8 cellular contexts compared by ENCODE assay signal in genomic region chr1:115595279-115596079, GRCh38. TPM values are rescaled to one million over a fixed set of nuclear protein-coding genes. Genes with fewer than 3 reads are reported as not detected.
DNase-seq lines count a peak whose midpoint lies in the region; ATAC-seq and TF ChIP-seq lines count a peak whose summit lies in the region.

No MANE protein-coding gene starts in this region.

- POLR2A ChIA-PET in activated CD4-positive, alpha-beta T cell treated with anti-CD3 and anti-CD28 coated beads for 36 hours (lab: Charles Lee) = no interaction called here

- H3K9me3 ChIP-seq in left lung = peaks cover 0 to 10% of the 10 kb centered on the region in 2 donors

- TF ChIP-seq CTCF in GM12801 (IDR thresholded peaks at IDR 0.05; ENCODE audit: extremely low read depth, insufficient read length) (peak; percentile 88), choroid plexus epithelial cell (conservative IDR thresholded peaks at IDR 0.05; ENCODE audit: low read depth, low read length) (peak; percentile 99), left lung (IDR thresholded peaks at IDR 0.05) (peak; percentile 82 to 87)

- intact Hi-C loops in activated CD4-positive, alpha-beta T cell treated with anti-CD3 and anti-CD28 coated beads for 36 hours (cut with DNase I, micrococcal nuclease) = loop anchor here (1.0 to 10.0 kb wide), 6 partner anchors 125 to 618 kb away; no protein-coding TSS in a partner anchor
- intact Hi-C loops in left lung (cut with DNase I) = loop anchor here in 1 of 2 donors (5.0 kb wide), 2 partner anchors 458 to 473 kb away; no protein-coding TSS in a partner anchor

- CTCF ChIA-PET in activated CD4-positive, alpha-beta T cell treated with anti-CD3 and anti-CD28 coated beads for 36 hours (lab: Charles Lee) = interaction anchor here (0.5 to 3.3 kb wide), 20 partner anchors 9 to 734 kb away, joined by 3 to 18 read pairs (median 3); no protein-coding TSS in a partner anchor

- no peak overlapping the region for H3K27ac ChIP-seq in left lung

- no peaks in the 10 kb centered on the region for H3K36me3 Mint-ChIP-seq in activated CD4-positive, alpha-beta T cell treated with anti-CD3 and anti-CD28 coated beads for 36 hours (ENCODE audit: low read depth)

- H3K27me3 Mint-ChIP-seq in activated CD4-positive, alpha-beta T cell treated with anti-CD3 and anti-CD28 coated beads for 36 hours = peaks cover 3% of the 10 kb centered on the region

- DNase-seq in NCI-H345 treated with DMSO at 0.1 percent for 48 hours (lab: John Stamatoyannopoulos, UW; ENCODE audit: unreplicated experiment) (peak; percentile 57), choroid plexus epithelial cell (ENCODE audit: low read depth) (peak; percentile 98), left lung (peak; percentile 74 to 81)
- DNase-seq in activated CD4-positive, alpha-beta T cell treated with anti-CD3 and anti-CD28 coated beads for 36 hours = peak; percentile 85
- DNase-seq in stimulated activated CD4-positive, alpha-beta T cell treated with anti-CD3 and anti-CD28 coated beads, TNF-alpha, amount 100 ng/mL, for 4 hours (ENCODE audit: low read depth in 3 of 3) = peak; percentile 16 to 33 (median 26)

- no peaks in the 10 kb centered on the region for H3K4me1 Mint-ChIP-seq in activated CD4-positive, alpha-beta T cell treated with anti-CD3 and anti-CD28 coated beads for 36 hours

- H3K27me3 ChIP-seq in left lung = no peaks in the 10 kb centered on the region

- ATAC-seq in HG03139 (IDR thresholded peaks at IDR 0.05; ENCODE audit: unreplicated experiment) = peak; percentile 61
- ATAC-seq in activated CD4-positive, alpha-beta T cell treated with anti-CD3 and anti-CD28 coated beads for 36 hours = peak; percentile 70
- peak; percentile 97 for ATAC-seq in left lung
- ATAC-seq in HG03439 (IDR thresholded peaks at IDR 0.05; ENCODE audit: unreplicated experiment) = no peak

- H3K36me3 ChIP-seq in left lung = no peaks in the 10 kb centered on the region

- no peaks in the 10 kb centered on the region for H3K4me1 ChIP-seq in left lung

- no peaks in the 10 kb centered on the region for H3K9me3 Mint-ChIP-seq in activated CD4-positive, alpha-beta T cell treated with anti-CD3 and anti-CD28 coated beads for 36 hours (ENCODE audit: low read depth)

- H3K4me3 ChIP-seq in choroid plexus epithelial cell (ENCODE audit: low read depth, low read length) = no peak overlapping the region
- H3K4me3 ChIP-seq in left lung = no peak overlapping the region

- H3K4me3 Mint-ChIP-seq in activated CD4-positive, alpha-beta T cell treated with anti-CD3 and anti-CD28 coated beads for 36 hours = no peak overlapping the region

- no peak overlapping the region for H3K27ac Mint-ChIP-seq in activated CD4-positive, alpha-beta T cell treated with anti-CD3 and anti-CD28 coated beads for 36 hours

RNA-seq across cellular contexts. Expression of gene VANGL1, which starts 46.3 kb away (rescaled TPM):
- 1 to 10 TPM; 3.0 to 3.4 TPM for total RNA-seq in activated CD4-positive, alpha-beta T cell treated with anti-CD3 and anti-CD28 coated beads for 36 hours
- total RNA-seq in left lung = 10 to 100 TPM; 14.7 to 16.6 TPM

Comparison
In these comparisons a context has a peak if more than half of its experiments do, and no peak if none do; other contexts are left out.
1. DNase-seq: peak in every context shown above with its lines; median percentile 98 in choroid plexus epithelial cell; 85 in activated CD4-positive, alpha-beta T cell treated with anti-CD3 and anti-CD28 coated beads for 36 hours; 78 in left lung; 57 in NCI-H345 treated with DMSO at 0.1 percent for 48 hours; 26 in stimulated activated CD4-positive, alpha-beta T cell treated with anti-CD3 and anti-CD28 coated beads, TNF-alpha, amount 100 ng/mL, for 4 hours.